Comparison of ENCODE assay signal across 1 cellular context in the genomic region with DNA sequence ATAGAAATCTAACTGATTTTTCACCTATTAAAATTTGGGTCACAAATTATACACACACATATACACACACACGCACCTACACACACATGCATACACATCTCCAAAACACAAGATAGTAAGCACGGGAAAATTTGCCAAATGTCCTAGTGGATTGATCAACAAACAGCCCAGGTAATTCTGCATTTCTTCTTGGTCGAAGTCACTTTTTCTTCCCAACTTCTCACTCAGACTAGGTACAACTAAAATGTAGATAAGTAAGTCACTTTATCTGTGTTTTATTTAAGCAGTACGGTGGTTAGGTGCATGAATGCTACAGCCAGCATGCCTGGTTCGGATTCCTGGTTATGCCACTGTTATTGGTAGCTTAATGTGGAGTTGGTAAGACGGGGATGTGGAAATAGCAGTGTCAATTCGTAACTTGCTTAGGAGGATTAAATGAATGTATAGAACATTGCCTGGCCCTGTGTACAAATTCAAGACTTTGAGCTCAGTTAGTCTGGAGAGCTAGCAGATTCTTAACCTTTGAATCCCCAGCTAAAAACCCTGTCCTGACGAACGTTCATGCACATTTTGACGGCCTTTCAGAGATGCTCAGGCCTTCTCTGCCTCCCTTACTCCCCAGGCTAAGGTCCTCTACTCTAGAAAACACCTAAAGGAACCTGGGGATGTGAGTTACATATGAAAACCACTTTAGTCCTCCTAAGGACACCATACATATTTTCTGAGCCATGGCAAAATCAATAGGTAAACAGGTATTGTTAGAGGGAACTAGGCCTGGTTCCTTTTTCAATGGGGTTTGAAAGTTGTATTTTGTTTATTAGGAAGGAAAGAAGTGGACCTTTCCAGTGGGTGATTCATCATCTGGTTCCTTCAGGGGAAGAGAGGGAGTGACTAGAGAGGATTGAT.
TF ChIP-seq lines count a peak whose summit lies in the region.

No MANE protein-coding gene starts in this region.

TF ChIP-seq in A549, 52 proteins besides CTCF, POLR2A, EP300 and RAD21 (continued from another document):
- TF ChIP-seq ESRRA (IDR thresholded peaks at IDR 0.05; ENCODE audit: borderline replicate concordance, low read length) (no peak), RFX5 (IDR thresholded peaks at IDR 0.05) (no peak), ZNF302 (CRISPR knock-in tag; IDR thresholded peaks at IDR 0.05) (peak; percentile 68), FOSB (CRISPR knock-in tag; IDR thresholded peaks at IDR 0.05) (peak; percentile 94), SMC3 (IDR thresholded peaks at IDR 0.05) (no peak), ZSCAN20 (CRISPR knock-in tag; IDR thresholded peaks at IDR 0.05) (peak; percentile 90; the same call in 1 of the 2 replicates), JUNB (IDR thresholded peaks at IDR 0.05) (no peak), KDM5A (IDR thresholded peaks at IDR 0.05) (no peak), HOXB5 (CRISPR knock-in tag; IDR thresholded peaks at IDR 0.05) (peak; percentile 94), TFCP2L1 (CRISPR knock-in tag; IDR thresholded peaks at IDR 0.05) (peak; percentile 95), RNF2 (IDR thresholded peaks at IDR 0.05; ENCODE audit: borderline replicate concordance, low read depth) (no peak), ZFP36 (IDR thresholded peaks at IDR 0.05; ENCODE audit: borderline replicate concordance, partially characterized antibody) (no peak), HEYL (CRISPR knock-in tag; IDR thresholded peaks at IDR 0.05) (peak; percentile 78), FOXS1 (CRISPR knock-in tag; IDR thresholded peaks at IDR 0.05) (peak; percentile 74), HDAC2 (IDR thresholded peaks at IDR 0.05) (no peak), HOXA7 (CRISPR knock-in tag; IDR thresholded peaks at IDR 0.05) (peak; percentile 84; the same call in 1 of the 2 replicates), KDM1A (IDR thresholded peaks at IDR 0.05; ENCODE audit: low read depth) (no peak), HOXB13 (CRISPR knock-in tag; IDR thresholded peaks at IDR 0.05; ENCODE audit: low read depth) (peak; percentile 96), BHLHE40 (IDR thresholded peaks at IDR 0.05; ENCODE audit: low read depth, low read length) (no peak), NFE2L2 (conservative IDR thresholded peaks at IDR 0.05; ENCODE audit: low read length) (no peak; the same call in 1 of the 2 replicates), NPAS2 (CRISPR knock-in tag; IDR thresholded peaks at IDR 0.05; ENCODE audit: borderline replicate concordance) (no peak), TP53 (CRISPR knock-in tag; IDR thresholded peaks at IDR 0.05) (peak; percentile 91; the same call in 1 of the 2 replicates), EHF (CRISPR knock-in tag; IDR thresholded peaks at IDR 0.05) (peak; percentile 89), RCOR1 (IDR thresholded peaks at IDR 0.05; ENCODE audit: low read depth, low read length) (no peak), PHF8 (IDR thresholded peaks at IDR 0.05; ENCODE audit: borderline replicate concordance, low read depth) (no peak), FOSL2 (IDR thresholded peaks at IDR 0.05) (no peak), FOSL2 (CRISPR knock-in tag; IDR thresholded peaks at IDR 0.05) (no peak)
- TF ChIP-seq, protein P1, sequence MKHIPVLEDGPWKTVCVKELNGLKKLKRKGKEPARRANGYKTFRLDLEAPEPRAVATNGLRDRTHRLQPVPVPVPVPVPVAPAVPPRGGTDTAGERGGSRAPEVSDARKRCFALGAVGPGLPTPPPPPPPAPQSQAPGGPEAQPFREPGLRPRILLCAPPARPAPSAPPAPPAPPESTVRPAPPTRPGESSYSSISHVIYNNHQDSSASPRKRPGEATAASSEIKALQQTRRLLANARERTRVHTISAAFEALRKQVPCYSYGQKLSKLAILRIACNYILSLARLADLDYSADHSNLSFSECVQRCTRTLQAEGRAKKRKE (CRISPR knock-in tag; IDR thresholded peaks at IDR 0.05; ENCODE audit: low read depth), result peak; percentile 80
- TF ChIP-seq, protein P2, sequence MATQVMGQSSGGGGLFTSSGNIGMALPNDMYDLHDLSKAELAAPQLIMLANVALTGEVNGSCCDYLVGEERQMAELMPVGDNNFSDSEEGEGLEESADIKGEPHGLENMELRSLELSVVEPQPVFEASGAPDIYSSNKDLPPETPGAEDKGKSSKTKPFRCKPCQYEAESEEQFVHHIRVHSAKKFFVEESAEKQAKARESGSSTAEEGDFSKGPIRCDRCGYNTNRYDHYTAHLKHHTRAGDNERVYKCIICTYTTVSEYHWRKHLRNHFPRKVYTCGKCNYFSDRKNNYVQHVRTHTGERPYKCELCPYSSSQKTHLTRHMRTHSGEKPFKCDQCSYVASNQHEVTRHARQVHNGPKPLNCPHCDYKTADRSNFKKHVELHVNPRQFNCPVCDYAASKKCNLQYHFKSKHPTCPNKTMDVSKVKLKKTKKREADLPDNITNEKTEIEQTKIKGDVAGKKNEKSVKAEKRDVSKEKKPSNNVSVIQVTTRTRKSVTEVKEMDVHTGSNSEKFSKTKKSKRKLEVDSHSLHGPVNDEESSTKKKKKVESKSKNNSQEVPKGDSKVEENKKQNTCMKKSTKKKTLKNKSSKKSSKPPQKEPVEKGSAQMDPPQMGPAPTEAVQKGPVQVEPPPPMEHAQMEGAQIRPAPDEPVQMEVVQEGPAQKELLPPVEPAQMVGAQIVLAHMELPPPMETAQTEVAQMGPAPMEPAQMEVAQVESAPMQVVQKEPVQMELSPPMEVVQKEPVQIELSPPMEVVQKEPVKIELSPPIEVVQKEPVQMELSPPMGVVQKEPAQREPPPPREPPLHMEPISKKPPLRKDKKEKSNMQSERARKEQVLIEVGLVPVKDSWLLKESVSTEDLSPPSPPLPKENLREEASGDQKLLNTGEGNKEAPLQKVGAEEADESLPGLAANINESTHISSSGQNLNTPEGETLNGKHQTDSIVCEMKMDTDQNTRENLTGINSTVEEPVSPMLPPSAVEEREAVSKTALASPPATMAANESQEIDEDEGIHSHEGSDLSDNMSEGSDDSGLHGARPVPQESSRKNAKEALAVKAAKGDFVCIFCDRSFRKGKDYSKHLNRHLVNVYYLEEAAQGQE (IDR thresholded peaks at IDR 0.05), result no peak
- TF ChIP-seq, protein P3, sequence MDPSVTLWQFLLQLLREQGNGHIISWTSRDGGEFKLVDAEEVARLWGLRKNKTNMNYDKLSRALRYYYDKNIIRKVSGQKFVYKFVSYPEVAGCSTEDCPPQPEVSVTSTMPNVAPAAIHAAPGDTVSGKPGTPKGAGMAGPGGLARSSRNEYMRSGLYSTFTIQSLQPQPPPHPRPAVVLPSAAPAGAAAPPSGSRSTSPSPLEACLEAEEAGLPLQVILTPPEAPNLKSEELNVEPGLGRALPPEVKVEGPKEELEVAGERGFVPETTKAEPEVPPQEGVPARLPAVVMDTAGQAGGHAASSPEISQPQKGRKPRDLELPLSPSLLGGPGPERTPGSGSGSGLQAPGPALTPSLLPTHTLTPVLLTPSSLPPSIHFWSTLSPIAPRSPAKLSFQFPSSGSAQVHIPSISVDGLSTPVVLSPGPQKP (IDR thresholded peaks at IDR 0.05; ENCODE audit: low read depth, low read length), result no peak
- TF ChIP-seq, protein P4, sequence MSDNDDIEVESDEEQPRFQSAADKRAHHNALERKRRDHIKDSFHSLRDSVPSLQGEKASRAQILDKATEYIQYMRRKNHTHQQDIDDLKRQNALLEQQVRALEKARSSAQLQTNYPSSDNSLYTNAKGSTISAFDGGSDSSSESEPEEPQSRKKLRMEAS (IDR thresholded peaks at IDR 0.05), result 0 out of 2 replicates have a peak, but pooled peaks have one; percentile 5
- TF ChIP-seq, protein P5, sequence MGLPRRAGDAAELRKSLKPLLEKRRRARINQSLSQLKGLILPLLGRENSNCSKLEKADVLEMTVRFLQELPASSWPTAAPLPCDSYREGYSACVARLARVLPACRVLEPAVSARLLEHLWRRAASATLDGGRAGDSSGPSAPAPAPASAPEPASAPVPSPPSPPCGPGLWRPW (IDR thresholded peaks at IDR 0.05), result no peak
- TF ChIP-seq, protein P6, sequence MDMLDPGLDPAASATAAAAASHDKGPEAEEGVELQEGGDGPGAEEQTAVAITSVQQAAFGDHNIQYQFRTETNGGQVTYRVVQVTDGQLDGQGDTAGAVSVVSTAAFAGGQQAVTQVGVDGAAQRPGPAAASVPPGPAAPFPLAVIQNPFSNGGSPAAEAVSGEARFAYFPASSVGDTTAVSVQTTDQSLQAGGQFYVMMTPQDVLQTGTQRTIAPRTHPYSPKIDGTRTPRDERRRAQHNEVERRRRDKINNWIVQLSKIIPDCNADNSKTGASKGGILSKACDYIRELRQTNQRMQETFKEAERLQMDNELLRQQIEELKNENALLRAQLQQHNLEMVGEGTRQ (IDR thresholded peaks at IDR 0.05), result no peak
- TF ChIP-seq, protein P7, sequence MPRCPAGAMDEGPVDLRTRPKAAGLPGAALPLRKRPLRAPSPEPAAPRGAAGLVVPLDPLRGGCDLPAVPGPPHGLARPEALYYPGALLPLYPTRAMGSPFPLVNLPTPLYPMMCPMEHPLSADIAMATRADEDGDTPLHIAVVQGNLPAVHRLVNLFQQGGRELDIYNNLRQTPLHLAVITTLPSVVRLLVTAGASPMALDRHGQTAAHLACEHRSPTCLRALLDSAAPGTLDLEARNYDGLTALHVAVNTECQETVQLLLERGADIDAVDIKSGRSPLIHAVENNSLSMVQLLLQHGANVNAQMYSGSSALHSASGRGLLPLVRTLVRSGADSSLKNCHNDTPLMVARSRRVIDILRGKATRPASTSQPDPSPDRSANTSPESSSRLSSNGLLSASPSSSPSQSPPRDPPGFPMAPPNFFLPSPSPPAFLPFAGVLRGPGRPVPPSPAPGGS (IDR thresholded peaks at IDR 0.05), result no peak
